8 cellular contexts compared by ENCODE assay signal in the genomic region with DNA sequence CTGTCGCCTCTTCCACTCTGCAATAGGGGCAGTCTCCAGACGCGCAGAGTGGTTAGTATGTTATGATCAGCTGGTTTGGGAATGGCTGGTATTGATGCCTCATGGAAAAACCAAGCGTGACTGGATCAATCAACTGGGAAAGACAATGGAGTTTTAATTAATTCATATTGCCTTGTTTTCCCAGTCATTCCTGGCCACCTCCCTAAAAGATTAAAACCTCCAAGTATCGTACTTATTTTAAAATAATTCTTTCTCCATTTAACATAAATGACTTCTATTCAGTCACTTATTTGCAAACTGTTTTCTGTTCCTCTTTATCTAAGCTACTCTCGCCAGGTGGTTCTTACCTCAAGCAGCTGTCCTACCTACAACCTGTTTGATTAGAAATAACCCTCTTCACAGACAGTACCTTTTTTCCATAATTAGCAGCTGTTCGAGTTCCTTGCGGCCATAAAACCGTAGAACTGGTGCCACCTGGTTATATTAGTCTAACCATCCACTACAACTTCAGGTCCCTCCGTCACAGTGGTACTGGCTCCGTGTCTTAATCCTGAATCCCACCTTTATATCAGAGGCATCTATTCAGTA. TPM values are rescaled to one million over a fixed set of nuclear protein-coding genes. Genes with fewer than 3 reads are reported as not detected.
DNase-seq lines count a peak whose midpoint lies in the region; ATAC-seq and TF ChIP-seq lines count a peak whose summit lies in the region.

No MANE protein-coding gene starts in this region.

- DNase-seq in HL-60 (ENCODE audit: low read depth in 1 of 2, low spot score in 1 of 2) (no peak), ascending aorta (ENCODE audit: low spot score in 2 of 2) (no peak), mesendoderm (peak; percentile 7), SHP77 treated with DMSO at 0.1 percent for 48 hours (lab: John Stamatoyannopoulos, UW) (no peak), anterior cingulate cortex (lab: John Stamatoyannopoulos, UW) (no peak)
- no peak for DNase-seq in activated CD8-positive, alpha-beta memory T cell treated with anti-CD3 and anti-CD28 coated beads, Interleukin-2, amount 50 U/mL, for 48 hours

- H4K5ac ChIP-seq in mesendoderm (ENCODE audit: low read length) = no peak overlapping the region

- H4K8ac ChIP-seq in mesendoderm (ENCODE audit: low read depth, low read length) = no peak overlapping the region

- H3K9ac ChIP-seq in mesendoderm (ENCODE audit: low read length) = peak overlapping the region; percentile 83

- H2BK15ac ChIP-seq in mesendoderm (replicated peaks; ENCODE audit: low read depth) = no peak overlapping the region

- peaks cover 4% of the 10 kb centered on the region for H3K79me1 ChIP-seq in mesendoderm (ENCODE audit: low read length)

- H2BK5ac ChIP-seq in mesendoderm (ENCODE audit: low read length) = no peak overlapping the region

- intact Hi-C loops in ascending aorta (cut with DNase I) = no loop called here

- no peak overlapping the region for H3K18ac ChIP-seq in mesendoderm (ENCODE audit: low read length)

- ATAC-seq in GM21390 (IDR thresholded peaks at IDR 0.05; ENCODE audit: unreplicated experiment) = peak; percentile 63

- no peak for TF ChIP-seq CTCF in GM12875 (IDR thresholded peaks at IDR 0.05; ENCODE audit: borderline replicate concordance, insufficient read depth, low read depth, low read length)
- no peak for TF ChIP-seq CTCF in HL-60 (IDR thresholded peaks at IDR 0.05; ENCODE audit: insufficient read depth, low read length)
- TF ChIP-seq CTCF in ascending aorta (IDR thresholded peaks at IDR 0.05) = no peak

- H3K4ac ChIP-seq in mesendoderm (ENCODE audit: low read depth, low read length) = no peak overlapping the region

- H3K56ac ChIP-seq in mesendoderm (ENCODE audit: low read length) = peak overlapping the region; percentile 99

- H3K9me3 ChIP-seq in ascending aorta = no peaks in the 10 kb centered on the region

- H2BK120ac ChIP-seq in mesendoderm (ENCODE audit: low read depth, low read length) = no peak overlapping the region

- H3K23ac ChIP-seq in mesendoderm (ENCODE audit: low read length) = peak overlapping the region; percentile 68

- WGBS in mesendoderm (ENCODE audit: extremely low coverage, insufficient coverage, low lambda C conversion rate) = 100% methylated on average over 1 of the region's 11 CpGs

- H3K4me2 ChIP-seq in mesendoderm (ENCODE audit: low read length) = peak overlapping the region; percentile 80

- no peak overlapping the region for H2AK5ac ChIP-seq in mesendoderm (ENCODE audit: low read length)

- peak overlapping the region; percentile 66; the same call in 1 of the 2 replicates for H3K27ac ChIP-seq in HL-60 (replicated peaks)
- no peak overlapping the region for H3K27ac ChIP-seq in ascending aorta
- no peak overlapping the region for H3K27ac ChIP-seq in mesendoderm (ENCODE audit: low read depth, low read length)

- H3K4me3 ChIP-seq in GM12875 (ENCODE audit: low read depth, low read length) = peak overlapping the region; percentile 92
- peak overlapping the region; percentile 59 for H3K4me3 ChIP-seq in HL-60 (replicated peaks; ENCODE audit: insufficient read depth, low read length)
- peak overlapping the region; percentile 78 to 79 for H3K4me3 ChIP-seq in ascending aorta
- peak overlapping the region; percentile 94 for H3K4me3 ChIP-seq in mesendoderm (ENCODE audit: low read length)

- no peaks in the 10 kb centered on the region for H3K36me3 ChIP-seq in ascending aorta
- H3K36me3 ChIP-seq in mesendoderm (ENCODE audit: control insufficient read depth, insufficient read depth, low read length) = no peaks in the 10 kb centered on the region

- H3K4me1 ChIP-seq in ascending aorta (peaks cover 0 to 3% of the 10 kb centered on the region in 2 donors), mesendoderm (ENCODE audit: control insufficient read depth, low read depth, low read length) (peaks cover 8% of the 10 kb centered on the region)

- peaks cover 4% of the 10 kb centered on the region for H3K79me2 ChIP-seq in mesendoderm (ENCODE audit: control insufficient read depth, insufficient read depth, low read length)

- H3K27me3 ChIP-seq in HL-60 (ENCODE audit: insufficient read depth, poor library complexity, severe bottlenecking) (no peaks in the 10 kb centered on the region), ascending aorta (no peaks in the 10 kb centered on the region), mesendoderm (ENCODE audit: insufficient read depth, low read length, poor library complexity) (no peaks in the 10 kb centered on the region)

RNA-seq across cellular contexts. Expression of gene ZNF215, which starts 0.9 kb away (rescaled TPM):
- not detected for total RNA-seq in ascending aorta
- 10.1 TPM for polyA plus RNA-seq in mesendoderm (2013, experiment 1 of 2)
- polyA plus RNA-seq in mesendoderm (2013, experiment 2 of 2) = 9.9 TPM

RNA-seq across cellular contexts. Expression of gene OR2D3, which starts 6.3 kb away (rescaled TPM):
- not detected for total RNA-seq in ascending aorta
- not detected for polyA plus RNA-seq in mesendoderm (2013, experiment 1 of 2)
- not detected for polyA plus RNA-seq in mesendoderm (2013, experiment 2 of 2)

RNA-seq across cellular contexts. Expression of gene OR2D2, which starts 34.8 kb away (rescaled TPM):
- total RNA-seq in ascending aorta = not detected
- not detected for polyA plus RNA-seq in mesendoderm (2013, experiment 1 of 2)
- not detected for polyA plus RNA-seq in mesendoderm (2013, experiment 2 of 2)

RNA-seq across cellular contexts. Expression of gene OR10A4, which starts 50.7 kb away (rescaled TPM):
- not detected for total RNA-seq in ascending aorta
- polyA plus RNA-seq in mesendoderm (2013, experiment 1 of 2) = not detected
- not detected for polyA plus RNA-seq in mesendoderm (2013, experiment 2 of 2)
